Comparison of ENCODE assay signal across 14 cellular contexts in the genomic region with DNA sequence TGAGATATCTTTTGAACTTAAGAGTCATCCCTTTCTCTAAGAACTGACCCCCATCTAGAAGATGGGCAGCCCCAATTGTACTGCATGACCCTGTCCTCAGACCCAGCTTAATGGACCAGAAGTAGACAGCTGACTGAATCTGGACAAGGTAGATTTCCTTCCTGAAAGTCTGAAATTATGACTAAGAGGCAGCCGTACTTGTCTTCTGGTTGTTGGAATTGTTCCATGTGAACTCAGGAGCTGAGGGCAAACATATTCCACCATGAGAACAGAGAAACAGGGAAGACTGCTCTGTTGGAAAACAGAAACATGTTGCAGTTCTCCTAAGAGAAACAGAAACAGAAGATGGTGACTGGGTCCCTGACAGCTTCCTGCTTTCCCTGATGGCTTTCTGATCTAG. TPM values are rescaled to one million over a fixed set of nuclear protein-coding genes. Genes with fewer than 3 reads are reported as not detected.
DNase-seq lines count a peak whose midpoint lies in the region; TF ChIP-seq lines count a peak whose summit lies in the region.
"Had no signal": no experiment of that assay in that cellular context is flagged by ENCODE, and none has a peak within 500 bp of the region (broad histone marks: within the 10 kb centered on the region; RNA-seq: fewer than 3 reads in every experiment).

No MANE protein-coding gene starts in this region.

- H3K4me3 ChIP-seq in adrenal gland = no peak overlapping the region
- H3K4me3 ChIP-seq in fibroblast of villous mesenchyme (ENCODE audit: low read depth, low read length) = no peak overlapping the region
- no peak overlapping the region for H3K4me3 ChIP-seq in skeletal muscle tissue (ENCODE audit: low read length in 3 of 3)
- H3K4me3 ChIP-seq: MG63 had no signal

- no peaks in the 10 kb centered on the region for H3K27me3 Mint-ChIP-seq in HFFc6 (ENCODE audit: insufficient read depth)

- H3K27ac ChIP-seq in adrenal gland = peak overlapping the region; percentile 66 to 97 (median 92)
- peak overlapping the region; percentile 97 for H3K27ac ChIP-seq in skeletal muscle tissue (ENCODE audit: low read depth, low read length)

- no peak overlapping the region for H3K9ac ChIP-seq in skeletal muscle tissue (ENCODE audit: low read depth in 1 of 3, low read length in 3 of 3)

- H3K27ac Mint-ChIP-seq in HFFc6 = peak overlapping the region; percentile 99
- H3K27ac Mint-ChIP-seq: activated naive CD8-positive, alpha-beta T cell had no signal

- no peaks in the 10 kb centered on the region for H3K9me3 Mint-ChIP-seq in HFFc6
- H3K9me3 Mint-ChIP-seq: CD8-positive, alpha-beta memory T cell had no signal

- no peak overlapping the region for H3K4me3 Mint-ChIP-seq in HFFc6
- H3K4me3 Mint-ChIP-seq: activated naive CD8-positive, alpha-beta T cell; CD8-positive, alpha-beta memory T cell had no signal

- no peaks in the 10 kb centered on the region for H3K36me3 Mint-ChIP-seq in HFFc6 (ENCODE audit: low read depth)

- H3K27me3 ChIP-seq in adrenal gland (no peaks in the 10 kb centered on the region), skeletal muscle tissue (ENCODE audit: control insufficient read depth in 3 of 3, insufficient read depth in 3 of 3, low read length in 3 of 3) (no peaks in the 10 kb centered on the region)
- H3K27me3 ChIP-seq: MG63 had no signal

- DNase-seq in HFFc6 = peak; percentile 12
- DNase-seq in adrenal gland = peak in 1 of 7 donors; percentile 33
- DNase-seq in fibroblast of villous mesenchyme (ENCODE audit: low read depth) = peak; percentile 55
- DNase-seq in activated gamma-delta T cell treated with Interleukin-2 at 50 U/mL for 16 hours = no peak
- DNase-seq in NCI-H2107 treated with DMSO at 0.1 percent for 48 hours (lab: John Stamatoyannopoulos, UW; ENCODE audit: unreplicated experiment) = no peak
- no peak for DNase-seq in activated naive CD4-positive, alpha-beta T cell (lab: John Stamatoyannopoulos, UW)
- DNase-seq: activated CD8-positive, alpha-beta memory T cell treated with anti-CD3 and anti-CD28 coated beads for 24 hours; CD8-positive, alpha-beta memory T cell; head of caudate nucleus; MG63; OCI-M1; T1000 had no signal

- no peak for TF ChIP-seq CTCF in HFFc6 (IDR thresholded peaks at IDR 0.05)
- no peak for TF ChIP-seq CTCF in adrenal gland (IDR thresholded peaks at IDR 0.05)
- no peak for TF ChIP-seq CTCF in fibroblast of villous mesenchyme (IDR thresholded peaks at IDR 0.05; ENCODE audit: insufficient read depth, low read depth, low read length)

- WGBS in adrenal gland, 4 donors = 4 to 13% (median 9%) methylated on average over 1 of the region's 1 CpG

- TF ChIP-seq POLR2A in adrenal gland (IDR thresholded peaks at IDR 0.05) = no peak

- H3K36me3 ChIP-seq in adrenal gland (replicated peaks in 1 of 2) (no peaks in the 10 kb centered on the region), skeletal muscle tissue (ENCODE audit: control insufficient read depth in 3 of 3, insufficient read depth in 3 of 3, low read length in 3 of 3) (peaks cover 0 to 2% (median 1%) of the 10 kb centered on the region in 3 donors)
- H3K36me3 ChIP-seq: MG63 had no signal

- intact Hi-C loops in adrenal gland (cut with DNase I) = no loop called here

- H3K9me3 ChIP-seq in adrenal gland (replicated peaks in 1 of 3) (no peaks in the 10 kb centered on the region), skeletal muscle tissue (ENCODE audit: control insufficient read depth in 3 of 3, low read length in 3 of 3) (no peaks in the 10 kb centered on the region)
- H3K9me3 ChIP-seq: MG63 had no signal

- H3K4me1 Mint-ChIP-seq in HFFc6 (ENCODE audit: low read depth) = peaks cover 54% of the 10 kb centered on the region

- H3K4me1 ChIP-seq in adrenal gland (replicated peaks in 1 of 2) (peaks cover 42 to 49% of the 10 kb centered on the region in 2 donors), skeletal muscle tissue (ENCODE audit: control insufficient read depth in 3 of 3, insufficient read depth in 3 of 3, low read length in 3 of 3) (peaks cover 46 to 58% (median 52%) of the 10 kb centered on the region in 3 donors)

RNA-seq across cellular contexts. Expression of a gene that starts 24.2 kb away (rescaled TPM):
- under 1 TPM in 4 of 6 experiments, not detected in 2; 0.14 to 0.98 (median 0.70) TPM for total RNA-seq in HFFc6 (2021; fragmentation: NEBNext Ultra II Directional; extraction: Animal tissue kit (Norgen Biotek cat#: 25700))
- 10 to 100 TPM in 1 of 8 donors, 1 to 10 TPM in 7; 1.3 to 10.6 (median 3.3) TPM for total RNA-seq in adrenal gland
- 10 to 100 TPM in 1 of 3 donors, 1 to 10 TPM in 2; 1.4 to 17.5 (median 5.8) TPM for polyA plus RNA-seq in adrenal gland
- total RNA-seq in fibroblast of villous mesenchyme = 1.3 TPM in 2 replicates
- 13.6 TPM for total RNA-seq in skeletal muscle tissue

RNA-seq across cellular contexts. Expression of a gene that starts 38.5 kb away (rescaled TPM):
- not detected for total RNA-seq in HFFc6 (2021; fragmentation: NEBNext Ultra II Directional; extraction: Animal tissue kit (Norgen Biotek cat#: 25700))
- 1 to 10 TPM in 2 of 8 donors, under 1 TPM in 6; 0.28 to 1.4 (median 0.72) TPM for total RNA-seq in adrenal gland
- 1 to 10 TPM in 2 of 3 donors, under 1 TPM in 1; 0.53 to 2.0 (median 1.4) TPM for polyA plus RNA-seq in adrenal gland
- not detected in 2 replicates for total RNA-seq in fibroblast of villous mesenchyme
- not detected for total RNA-seq in skeletal muscle tissue
- polyA plus RNA-seq: CD8-positive, alpha-beta memory T cell had no signal

RNA-seq across cellular contexts. Expression of a gene that starts 41.0 kb away (rescaled TPM):
- total RNA-seq in HFFc6 (2021; fragmentation: NEBNext Ultra II Directional; extraction: Animal tissue kit (Norgen Biotek cat#: 25700)) = 10 to 100 TPM; 28.9 to 41.0 (median 35.2) TPM
- total RNA-seq in adrenal gland = 100 to 1,000 TPM in 2 of 8 donors, 10 to 100 TPM in 6; 38.3 to 119 (median 85.8) TPM
- polyA plus RNA-seq in adrenal gland = 100 to 1,000 TPM; 253 to 555 (median 406) TPM
- 10.8 and 15.8 TPM in 2 replicates for total RNA-seq in fibroblast of villous mesenchyme
- 24.5 TPM for total RNA-seq in skeletal muscle tissue

RNA-seq across cellular contexts. Expression of a gene that starts 56.9 kb away (rescaled TPM):
- 1 to 10 TPM in 2 of 6 experiments, under 1 TPM in 4; 0.10 to 1.8 (median 0.19) TPM for total RNA-seq in HFFc6 (2021; fragmentation: NEBNext Ultra II Directional; extraction: Animal tissue kit (Norgen Biotek cat#: 25700))
- total RNA-seq in adrenal gland (10 to 100 TPM; 11.1 to 15.3 (median 13.8) TPM), fibroblast of villous mesenchyme (3.0 and 4.2 TPM in 2 replicates), skeletal muscle tissue (5.2 TPM)
- polyA plus RNA-seq in adrenal gland = 10 to 100 TPM in 1 of 3 donors, 1 to 10 TPM in 2; 3.5 to 13.5 (median 6.6) TPM

Comparison
In these comparisons a context has a peak if more than half of its experiments do, and no peak if none do; other contexts are left out.
1. DNase-seq: peak in HFFc6 (single experiment) and fibroblast of villous mesenchyme (single experiment); none in activated gamma-delta T cell treated with Interleukin-2 at 50 U/mL for 16 hours (single experiment), NCI-H2107 treated with DMSO at 0.1 percent for 48 hours (single experiment) and activated naive CD4-positive, alpha-beta T cell (0 of 4).